ENCODE assay signal across 9 cellular contexts in the genomic region with DNA sequence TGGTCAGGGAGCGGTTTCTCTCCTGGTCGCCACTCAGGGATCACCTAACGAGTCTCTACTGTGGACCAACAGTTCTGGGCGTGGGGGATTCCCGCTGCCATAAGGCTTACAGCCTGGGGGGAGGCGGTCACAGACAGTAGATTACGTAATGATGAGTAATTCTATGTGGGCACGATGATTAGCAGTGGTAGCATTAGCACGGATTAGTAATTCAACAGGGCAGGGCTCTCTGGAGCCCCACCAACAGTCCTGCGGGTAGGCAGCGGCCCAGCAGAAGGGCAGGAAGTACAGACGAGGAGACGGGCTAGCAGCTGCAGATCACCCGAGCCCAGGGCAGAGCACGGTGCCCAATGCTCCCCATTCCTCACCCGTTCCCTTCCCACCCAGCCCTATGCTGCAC. TPM values are rescaled to one million over a fixed set of nuclear protein-coding genes. Genes with fewer than 3 reads are reported as not detected.
DNase-seq lines count a peak whose midpoint lies in the region; ATAC-seq and TF ChIP-seq lines count a peak whose summit lies in the region.
"Had no signal": no experiment of that assay in that cellular context is flagged by ENCODE, and none has a peak within 500 bp of the region (broad histone marks: within the 10 kb centered on the region; RNA-seq: fewer than 3 reads in every experiment).

No MANE protein-coding gene starts in this region.

- 59 to 60% methylated on average over 9 to 15 of the region's 16 CpGs for WGBS in body of pancreas, 2 donors
- 37 to 40% methylated on average over 16 of the region's 16 CpGs for WGBS in lung, 2 donors

- ATAC-seq in body of pancreas, result peak; percentile 34
- ATAC-seq in lung (ENCODE audit: insufficient read depth, low FRiP score), result peak; percentile 38
- ATAC-seq in GM18519 (IDR thresholded peaks at IDR 0.05; ENCODE audit: low FRiP score, unreplicated experiment), result no peak
- no peak for ATAC-seq in HG03439 (IDR thresholded peaks at IDR 0.05; ENCODE audit: unreplicated experiment)
- no peak for ATAC-seq in GM21528 (IDR thresholded peaks at IDR 0.05; ENCODE audit: low FRiP score, unreplicated experiment)

- in situ Hi-C loops in ACHN (cut with HindIII; ENCODE audit: low pct_ligation_motif_present, low pct_unique_long_range_greater_than_20kb, low sequenced_read_pairs), result no loop called here

- H3K27me3 ChIP-seq in body of pancreas, result no peaks in the 10 kb centered on the region
- H3K27me3 ChIP-seq in lung (ENCODE audit: control insufficient read depth, insufficient read depth), result no peaks in the 10 kb centered on the region

- no peak for TF ChIP-seq CTCF in body of pancreas (IDR thresholded peaks at IDR 0.05)
- no peak for TF ChIP-seq CTCF in lung (IDR thresholded peaks at IDR 0.05; ENCODE audit: control extremely low read depth, extremely low read depth)

- no peak for TF ChIP-seq POLR2A in body of pancreas (IDR thresholded peaks at IDR 0.05)

- H3K9me3 ChIP-seq in body of pancreas, result no peaks in the 10 kb centered on the region
- H3K9me3 ChIP-seq in lung (ENCODE audit: control insufficient read depth in 2 of 2, insufficient read depth in 1 of 2, low read length in 1 of 2), result no peaks in the 10 kb centered on the region

- no peaks in the 10 kb centered on the region for H3K4me1 ChIP-seq in body of pancreas
- peaks cover 0 to 3% of the 10 kb centered on the region in 2 donors for H3K4me1 ChIP-seq in lung (ENCODE audit: control insufficient read depth in 2 of 2, insufficient read depth in 2 of 2, low read length in 2 of 2)

- no peak overlapping the region for H3K4me3 ChIP-seq in body of pancreas
- H3K4me3 ChIP-seq in lung, result no peak overlapping the region

- no peak overlapping the region for H3K27ac ChIP-seq in body of pancreas
- no peak overlapping the region for H3K27ac ChIP-seq in lung (ENCODE audit: low read depth in 1 of 2, low read length in 1 of 2)

- intact Hi-C loops in body of pancreas (cut with DNase I), result no loop called here

- DNase-seq in ACHN (peak; percentile 68), HS-27A (ENCODE audit: low read depth) (peak; percentile 62), body of pancreas (peak in 1 of 4 donors; percentile 20), lung (ENCODE audit: low spot score) (peak; percentile 42), GM19238 (ENCODE audit: insufficient read length, low spot score) (no peak)
- DNase-seq: T-helper 1 cell had no signal

- H3K36me3 ChIP-seq in body of pancreas (replicated peaks in 1 of 2; ENCODE audit: insufficient read depth in 1 of 2, low read depth in 2 of 2) (no peaks in the 10 kb centered on the region), lung (ENCODE audit: control insufficient read depth in 2 of 2, insufficient read depth in 2 of 2, low read length in 2 of 2) (no peaks in the 10 kb centered on the region)

RNA-seq across cellular contexts. Expression of a gene that starts 3.6 kb away (rescaled TPM):
- 1 to 10 TPM in 1 of 2 donors, under 1 TPM in 1; 0.78 to 1.6 TPM for total RNA-seq in body of pancreas
- total RNA-seq in lung, result under 1 TPM; 0.49 to 0.74 TPM
- under 1 TPM; 0.12 to 0.19 TPM for polyA plus RNA-seq in lung

Comparison
In these comparisons a context has a peak if more than half of its experiments do, and no peak if none do; other contexts are left out.
1. ATAC-seq: peak in body of pancreas (single experiment) and lung (single experiment); none in GM18519 (single experiment), HG03439 (single experiment) and GM21528 (single experiment).